ENCODE assay signal across 20 cellular contexts in genomic region chr11:13090228-13090708, GRCh38.
"Had no signal": no experiment of that assay in that cellular context is flagged by ENCODE, and none has a peak within 500 bp of the region (broad histone marks: within the 10 kb centered on the region; RNA-seq: fewer than 3 reads in every experiment).

No MANE protein-coding gene starts in this region.

- H3K9me3 ChIP-seq: neutrophil, psoas muscle, suprapubic skin, upper lobe of right lung, vagina had no signal

- H3K4me1 ChIP-seq: psoas muscle, right lobe of liver, tibial nerve, upper lobe of right lung, vagina had no signal

- H3K27me3 ChIP-seq: foreskin keratinocyte, hepatocyte, neutrophil, right lobe of liver, suprapubic skin, tibial nerve, upper lobe of right lung, vagina had no signal

- H3K4me1 Mint-ChIP-seq: naive thymus-derived CD4-positive, alpha-beta T cell; stimulated activated effector memory CD8-positive, alpha-beta T cell treated with anti-CD3 and anti-CD28 coated beads, Interleukin-12 subunit alpha, Interleukin-12 subunit beta, amount 100 ng/mL, for 72 hours had no signal

- ATAC-seq: foreskin keratinocyte; left colon; left ventricle myocardium superior; naive thymus-derived CD4-positive, alpha-beta T cell; psoas muscle; right lobe of liver; stimulated activated effector memory CD8-positive, alpha-beta T cell treated with anti-CD3 and anti-CD28 coated beads, Interleukin-12 subunit alpha, Interleukin-12 subunit beta, amount 100 ng/mL, for 72 hours; stimulated activated naive CD8-positive, alpha-beta T cell treated with anti-CD3 and anti-CD28 coated beads, Interleukin-15, Interleukin-2, amounts not matched to agents 100 U/mL and 50 U/mL, for 24 hours; upper lobe of right lung had no signal

- H3K4me3 Mint-ChIP-seq: naive thymus-derived CD4-positive, alpha-beta T cell; nephron progenitor cell; stimulated activated effector memory CD8-positive, alpha-beta T cell treated with anti-CD3 and anti-CD28 coated beads, Interleukin-12 subunit alpha, Interleukin-12 subunit beta, amount 100 ng/mL, for 72 hours had no signal

- H3K27ac Mint-ChIP-seq: naive thymus-derived CD4-positive, alpha-beta T cell; nephron progenitor cell; stimulated activated effector memory CD8-positive, alpha-beta T cell treated with anti-CD3 and anti-CD28 coated beads, Interleukin-12 subunit alpha, Interleukin-12 subunit beta, amount 100 ng/mL, for 72 hours had no signal

- H3K79me2 ChIP-seq: hepatocyte had no signal

- H3K36me3 Mint-ChIP-seq: naive thymus-derived CD4-positive, alpha-beta T cell; stimulated activated effector memory CD8-positive, alpha-beta T cell treated with anti-CD3 and anti-CD28 coated beads, Interleukin-12 subunit alpha, Interleukin-12 subunit beta, amount 100 ng/mL, for 72 hours had no signal

- H3K27ac ChIP-seq: hepatocyte, neutrophil, psoas muscle, right lobe of liver, suprapubic skin, tibial nerve, upper lobe of right lung, vagina had no signal

- DNase-seq: dermis blood vessel endothelial cell; foreskin keratinocyte; left colon; left ventricle myocardium superior; naive thymus-derived CD4-positive, alpha-beta T cell; nephron progenitor cell; psoas muscle; retina; right lobe of liver; stimulated activated CD4-positive, alpha-beta T cell treated with anti-CD3 and anti-CD28 coated beads, Interleukin-4, amount 100 ng/mL, for 1 hour; stimulated activated CD8-positive, alpha-beta memory T cell treated with anti-CD3 and anti-CD28 coated beads, Interleukin-4, amount 100 ng/mL, for 48 hours; stimulated activated naive CD8-positive, alpha-beta T cell treated with anti-CD3 and anti-CD28 coated beads, Interleukin-15, Interleukin-2, amounts not matched to agents 100 U/mL and 50 U/mL, for 24 hours; upper lobe of right lung had no signal

- H3K4me2 ChIP-seq: hepatocyte had no signal

- H3K36me3 ChIP-seq: neutrophil, right lobe of liver, suprapubic skin, tibial nerve, upper lobe of right lung, vagina had no signal

- H3K4me3 ChIP-seq: hepatocyte, lung, psoas muscle, right lobe of liver, suprapubic skin, tibial nerve, upper lobe of right lung, vagina had no signal
